In genomic region chr9:135908334-135909204, GRCh38 we compare ENCODE assay signal across 8 cellular contexts. TPM values are rescaled to one million over a fixed set of nuclear protein-coding genes. Genes with fewer than 3 reads are reported as not detected.
DNase-seq lines count a peak whose midpoint lies in the region; ATAC-seq and TF ChIP-seq lines count a peak whose summit lies in the region.

No MANE protein-coding gene starts in this region.

- peaks cover 55% of the 10 kb centered on the region for H3K36me3 Mint-ChIP-seq in activated naive CD4-positive, alpha-beta T cell treated with anti-CD3 and anti-CD28 coated beads, Interleukin-2, amount 10 ng/mL, durations not matched to agents 7 days and 5 days
- H3K36me3 Mint-ChIP-seq in T-helper 2 cell treated with Interferon-gamma antibody and Interleukin-4, amounts not matched to agents 5 μg/mL and 100 μg/mL, for 36 hours (ENCODE audit: low read depth) = peaks cover 49% of the 10 kb centered on the region

- CTCF ChIA-PET in activated naive CD4-positive, alpha-beta T cell treated with anti-CD3 and anti-CD28 coated beads, Interleukin-2, amount 10 ng/mL, durations not matched to agents 7 days and 5 days (lab: Charles Lee) = no interaction called here

- H3K4me3 Mint-ChIP-seq in activated naive CD4-positive, alpha-beta T cell treated with anti-CD3 and anti-CD28 coated beads, Interleukin-2, amount 10 ng/mL, durations not matched to agents 7 days and 5 days = peak overlapping the region; percentile 75
- peak overlapping the region; percentile 83 for H3K4me3 Mint-ChIP-seq in T-helper 2 cell treated with Interferon-gamma antibody and Interleukin-4, amounts not matched to agents 5 μg/mL and 100 μg/mL, for 36 hours

- peak overlapping the region; percentile 82 for H3K27ac Mint-ChIP-seq in activated naive CD4-positive, alpha-beta T cell treated with anti-CD3 and anti-CD28 coated beads, Interleukin-2, amount 10 ng/mL, durations not matched to agents 7 days and 5 days
- peak overlapping the region; percentile 78 for H3K27ac Mint-ChIP-seq in T-helper 2 cell treated with Interferon-gamma antibody and Interleukin-4, amounts not matched to agents 5 μg/mL and 100 μg/mL, for 36 hours

- ATAC-seq in sciatic nerve = no peak

- peak overlapping the region; percentile 72 to 86 for H3K4me3 ChIP-seq in foreskin fibroblast (ENCODE audit: low read depth in 1 of 2, low read length in 2 of 2)

- peaks cover 6% of the 10 kb centered on the region for H3K9me3 Mint-ChIP-seq in activated naive CD4-positive, alpha-beta T cell treated with anti-CD3 and anti-CD28 coated beads, Interleukin-2, amount 10 ng/mL, durations not matched to agents 7 days and 5 days
- H3K9me3 Mint-ChIP-seq in T-helper 2 cell treated with Interferon-gamma antibody and Interleukin-4, amounts not matched to agents 5 μg/mL and 100 μg/mL, for 36 hours = peaks cover 7% of the 10 kb centered on the region

- peaks cover 36% of the 10 kb centered on the region for H3K4me1 Mint-ChIP-seq in activated naive CD4-positive, alpha-beta T cell treated with anti-CD3 and anti-CD28 coated beads, Interleukin-2, amount 10 ng/mL, durations not matched to agents 7 days and 5 days
- peaks cover 27% of the 10 kb centered on the region for H3K4me1 Mint-ChIP-seq in T-helper 2 cell treated with Interferon-gamma antibody and Interleukin-4, amounts not matched to agents 5 μg/mL and 100 μg/mL, for 36 hours (ENCODE audit: low read depth)

- DNase-seq in activated naive CD4-positive, alpha-beta T cell treated with anti-CD3 and anti-CD28 coated beads, Interleukin-2, amount 10 ng/mL, durations not matched to agents 7 days and 5 days = peak; percentile 19
- no peak for DNase-seq in activated naive CD4-positive, alpha-beta T cell treated with Interleukin-2 at 50 U/mL for 16 hours
- DNase-seq in T-helper 2 cell treated with Interferon-gamma antibody and Interleukin-4, amounts not matched to agents 5 μg/mL and 100 μg/mL, for 36 hours (ENCODE audit: low spot score) = no peak
- DNase-seq in foreskin fibroblast = no peak
- DNase-seq in sciatic nerve (ENCODE audit: low spot score) = peak; percentile 59
- no peak for DNase-seq in OCI-M2 (lab: John Stamatoyannopoulos, UW; ENCODE audit: unreplicated experiment)
- DNase-seq in T1000 (lab: John Stamatoyannopoulos, UW) = no peak
- DNase-seq in GM20000 (ENCODE audit: low spot score) = no peak

- no peaks in the 10 kb centered on the region for H3K27me3 Mint-ChIP-seq in activated naive CD4-positive, alpha-beta T cell treated with anti-CD3 and anti-CD28 coated beads, Interleukin-2, amount 10 ng/mL, durations not matched to agents 7 days and 5 days
- H3K27me3 Mint-ChIP-seq in T-helper 2 cell treated with Interferon-gamma antibody and Interleukin-4, amounts not matched to agents 5 μg/mL and 100 μg/mL, for 36 hours (ENCODE audit: low read depth) = no peaks in the 10 kb centered on the region

- TF ChIP-seq CTCF in foreskin fibroblast (IDR thresholded peaks at IDR 0.05; ENCODE audit: low read depth, low read length) (no peak), GM20000 (IDR thresholded peaks at IDR 0.05; ENCODE audit: extremely low read depth, missing control alignments) (no peak)

- intact Hi-C loops in sciatic nerve (cut with DNase I) = no loop called here

RNA-seq across cellular contexts. Expression of gene CAMSAP1, which starts 1.2 kb away (rescaled TPM):
- 39.8 TPM for total RNA-seq in sciatic nerve

RNA-seq across cellular contexts. Expression of gene UBAC1, which starts 52.6 kb away (rescaled TPM):
- 35.2 TPM for total RNA-seq in sciatic nerve

Comparison
In these comparisons a context has a peak if more than half of its experiments do, and no peak if none do; other contexts are left out.
1. DNase-seq: peak in activated naive CD4-positive, alpha-beta T cell treated with anti-CD3 and anti-CD28 coated beads, Interleukin-2, amount 10 ng/mL, durations not matched to agents 7 days and 5 days (single experiment) and sciatic nerve (single experiment); none in activated naive CD4-positive, alpha-beta T cell treated with Interleukin-2 at 50 U/mL for 16 hours (single experiment), T-helper 2 cell treated with Interferon-gamma antibody and Interleukin-4, amounts not matched to agents 5 μg/mL and 100 μg/mL, for 36 hours (single experiment), foreskin fibroblast (0 of 2), OCI-M2 (single experiment), T1000 (single experiment) and GM20000 (single experiment).